In genomic region chr3:64687781-64688515, GRCh38 we compare ENCODE assay signal across 8 cellular contexts. TPM values are rescaled to one million over a fixed set of nuclear protein-coding genes. Genes with fewer than 3 reads are reported as not detected.
DNase-seq lines count a peak whose midpoint lies in the region; ATAC-seq and TF ChIP-seq lines count a peak whose summit lies in the region.

Gene ADAMTS9 (minus strand): TSS chr3:64688000. CDS start chr3:64687657, 343 bp downstream.

- peaks cover 40% of the 10 kb centered on the region for H3K27me3 Mint-ChIP-seq in mesothelial cell of epicardium (ENCODE audit: low read depth)

- ATAC-seq in upper lobe of left lung (ENCODE audit: low FRiP score in 2 of 2) (peak; percentile 69 to 76), HG02588 (IDR thresholded peaks at IDR 0.05; ENCODE audit: unreplicated experiment) (no peak)
- ATAC-seq in activated CD4-positive, CD25-positive, alpha-beta regulatory T cell treated with anti-CD3 and anti-CD28 coated beads, Interleukin-2, amount 50 U/mL, for 24 hours = no peak

- TF ChIP-seq POLR2A in esophagus squamous epithelium (IDR thresholded peaks at IDR 0.05) (peak in 2 of 4 donors; percentile 57 to 65), upper lobe of left lung (IDR thresholded peaks at IDR 0.05) (peak in 3 of 4 donors; percentile 40 to 88 (median 65))

- H4K20me1 ChIP-seq in BLaER1 = no peaks in the 10 kb centered on the region

- intact Hi-C loops in esophagus squamous epithelium (cut with DNase I) = loop anchor here (10.0 kb wide), 1 partner anchor 153 kb away; no protein-coding TSS in a partner anchor

- H3K27ac ChIP-seq in BLaER1 (no peak within 1 kb of the TSS), esophagus squamous epithelium (peak within 1 kb of the TSS; percentile 82 to 96 (median 87)), upper lobe of left lung (peak within 1 kb of the TSS; percentile 91 to 95 (median 94))

- peaks cover 17% of the 10 kb centered on the region for H3K4me1 ChIP-seq in BLaER1
- H3K4me1 ChIP-seq in esophagus squamous epithelium = peaks cover 0 to 69% (median 0%) of the 10 kb centered on the region in 3 donors
- peaks cover 0 to 26% (median 5%) of the 10 kb centered on the region in 4 donors for H3K4me1 ChIP-seq in upper lobe of left lung

- TF ChIP-seq CTCF in esophagus squamous epithelium (IDR thresholded peaks at IDR 0.05) (no peak), mesothelial cell of epicardium (IDR thresholded peaks at IDR 0.05; ENCODE audit: unreplicated experiment) (no peak), upper lobe of left lung (IDR thresholded peaks at IDR 0.05) (no peak)

- peak within 1 kb of the TSS; percentile 54; the same call in 1 of the 2 replicates for H3K9ac ChIP-seq in BLaER1

- peaks cover 21% of the 10 kb centered on the region; the same call in 1 of the 2 replicates for H3K27me3 ChIP-seq in BLaER1
- H3K27me3 ChIP-seq in esophagus squamous epithelium = peaks cover 0 to 70% (median 0%) of the 10 kb centered on the region in 4 donors
- no peaks in the 10 kb centered on the region for H3K27me3 ChIP-seq in upper lobe of left lung

- H3K4me1 Mint-ChIP-seq in mesothelial cell of epicardium = peaks cover 29% of the 10 kb centered on the region

- H3K4me3 Mint-ChIP-seq in mesothelial cell of epicardium = peak within 1 kb of the TSS; percentile 95

- H3K4me3 ChIP-seq in BLaER1 (peak within 1 kb of the TSS; percentile 69), esophagus squamous epithelium (peak within 1 kb of the TSS; percentile 44 to 70 (median 60)), upper lobe of left lung (peak within 1 kb of the TSS; percentile 53 to 72 (median 64))

- H3K27ac Mint-ChIP-seq in mesothelial cell of epicardium = peak within 1 kb of the TSS; percentile 96

- H3K36me3 ChIP-seq in BLaER1 (no peaks in the 10 kb centered on the region), esophagus squamous epithelium (no peaks in the 10 kb centered on the region), upper lobe of left lung (peaks cover 0 to 5% (median 0%) of the 10 kb centered on the region in 4 donors)

- H3K36me3 Mint-ChIP-seq in mesothelial cell of epicardium = no peaks in the 10 kb centered on the region

- 1 to 7% methylated on average over 22 to 26 of the region's 58 CpGs for WGBS in esophagus squamous epithelium, 2 donors
- 1 to 2% methylated on average over 17 to 29 of the region's 58 CpGs for WGBS in upper lobe of left lung, 2 donors

- H3K9me3 ChIP-seq in BLaER1 (peaks cover 22% of the 10 kb centered on the region), esophagus squamous epithelium (no peaks in the 10 kb centered on the region), upper lobe of left lung (no peaks in the 10 kb centered on the region)

- TF ChIP-seq EP300 in upper lobe of left lung (IDR thresholded peaks at IDR 0.05) = peak in 1 of 4 donors; percentile 38

- no peaks in the 10 kb centered on the region for H3K9me3 Mint-ChIP-seq in mesothelial cell of epicardium

- H3K4me2 ChIP-seq in BLaER1 = peak within 1 kb of the TSS; percentile 73

- DNase-seq in RKO (ENCODE audit: low spot score) (peak; percentile 85), esophagus squamous epithelium (lab: John Stamatoyannopoulos, UW) (no peak), mesothelial cell of epicardium (ENCODE audit: low spot score in 2 of 2, unreplicated experiment in 2 of 2) (peak; percentile 60 to 76), upper lobe of left lung (peak; percentile 73 to 94), AML-193 (lab: John Stamatoyannopoulos, UW) (no peak)

RNA-seq across cellular contexts. Expression of gene ADAMTS9, which starts in this region (rescaled TPM):
- total RNA-seq in esophagus squamous epithelium (10 to 100 TPM in 1 of 4 donors, 1 to 10 TPM in 3; 3.1 to 15.1 (median 5.9) TPM), mesothelial cell of epicardium (115 to 129 TPM (median 127 TPM) in 3 replicates), upper lobe of left lung (10 to 100 TPM; 12.3 to 54.9 (median 26.6) TPM)

Comparison
In these comparisons a context has a peak if more than half of its experiments do, and no peak if none do; other contexts are left out.
1. DNase-seq: peak in RKO (single experiment), mesothelial cell of epicardium (2 of 2) and upper lobe of left lung (2 of 2); none in esophagus squamous epithelium (single experiment) and AML-193 (0 of 2).
2. ATAC-seq: peak in upper lobe of left lung (2 of 2); none in activated CD4-positive, CD25-positive, alpha-beta regulatory T cell treated with anti-CD3 and anti-CD28 coated beads, Interleukin-2, amount 50 U/mL, for 24 hours (0 of 2) and HG02588 (single experiment).
3. Peak in every context shown above with its lines, with median percentiles within 50 percentile points of each other: H3K4me3 ChIP-seq.